Comparison of ENCODE assay signal across 9 cellular contexts in the genomic region with DNA sequence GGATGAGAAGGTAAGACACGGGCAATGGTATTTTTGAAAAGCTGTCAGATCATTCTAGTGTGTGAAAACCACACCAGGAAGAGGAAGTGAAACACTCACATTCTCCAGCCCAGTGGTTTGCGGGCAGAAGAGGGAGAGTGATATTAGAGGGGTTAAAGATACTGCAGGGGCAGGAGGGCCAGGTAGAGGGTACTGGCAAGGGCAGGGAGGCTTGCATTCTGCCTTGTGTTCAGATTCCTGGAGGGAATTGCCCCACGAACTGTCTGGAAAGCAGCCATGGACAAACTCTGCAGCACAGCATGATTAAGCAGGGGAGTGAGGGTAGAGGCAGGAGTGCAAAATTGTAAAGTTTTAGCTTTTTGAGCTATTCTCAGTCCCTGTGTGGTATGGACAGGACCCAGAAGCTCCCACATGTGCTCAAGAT. TPM values are rescaled to one million over a fixed set of nuclear protein-coding genes. Genes with fewer than 3 reads are reported as not detected.
DNase-seq lines count a peak whose midpoint lies in the region; ATAC-seq and TF ChIP-seq lines count a peak whose summit lies in the region.
"Had no signal": no experiment of that assay in that cellular context is flagged by ENCODE, and none has a peak within 500 bp of the region (broad histone marks: within the 10 kb centered on the region; RNA-seq: fewer than 3 reads in every experiment).

No MANE protein-coding gene starts in this region.

- H3K9me3 ChIP-seq in heart right ventricle (no peaks in the 10 kb centered on the region), GM23248 (ENCODE audit: low read depth) (no peaks in the 10 kb centered on the region)
- H3K9me3 ChIP-seq: A549 had no signal

- peaks cover 0 to 25% (median 6%) of the 10 kb centered on the region in 9 donors for H3K4me1 ChIP-seq in heart right ventricle
- H3K4me1 ChIP-seq in GM23248 (ENCODE audit: insufficient read depth): no peaks in the 10 kb centered on the region
- H3K4me1 ChIP-seq: A549 had no signal

- H3K79me2 ChIP-seq in GM23248 (ENCODE audit: insufficient read depth): no peaks in the 10 kb centered on the region

- H3K27me3 ChIP-seq in heart right ventricle: peaks cover 0 to 80% (median 0%) of the 10 kb centered on the region in 7 donors
- peaks cover 3% of the 10 kb centered on the region for H3K27me3 ChIP-seq in GM23248 (replicated peaks; ENCODE audit: insufficient read depth)

- no peak for TF ChIP-seq CTCF in heart right ventricle (IDR thresholded peaks at IDR 0.05)

- H4K20me1 ChIP-seq in GM23248 (ENCODE audit: insufficient read depth): no peaks in the 10 kb centered on the region

- no peaks in the 10 kb centered on the region for H3F3A ChIP-seq in GM23248 (ENCODE audit: insufficient read depth)

- no peak overlapping the region for H3K4me2 ChIP-seq in GM23248 (ENCODE audit: unreplicated experiment)
- H3K4me2 ChIP-seq: A549 had no signal

- intact Hi-C loops in heart right ventricle (cut with DNase I): loop anchor here in 1 of 10 donors (5.0 kb wide), 1 partner anchor 35 kb away; no protein-coding TSS in a partner anchor

- in situ Hi-C loops in GM23248 (cut with MboI): no loop called here

- 11 to 25% methylated on average over 3 of the region's 3 CpGs for WGBS in heart right ventricle, 2 donors
- 1 to 2% methylated on average over 3 of the region's 3 CpGs for WGBS in GM23248 (ENCODE audit: low coverage in 1 of 2, low lambda C conversion rate in 2 of 2, missing lambda C conversion rate in 2 of 2), 2 experiments

- no peaks in the 10 kb centered on the region for H3K9me2 ChIP-seq in GM23248 (ENCODE audit: insufficient read depth)

- H2AFZ ChIP-seq in GM23248: no peak overlapping the region

- H3K27ac ChIP-seq in heart right ventricle: peak overlapping the region in 9 of 10 donors; percentile 4 to 61 (median 21)
- no peak overlapping the region for H3K27ac ChIP-seq in GM23248
- H3K27ac ChIP-seq: A549 had no signal

- DNase-seq in activated gamma-delta T cell treated with Interleukin-2 at 50 U/mL for 16 hours: peak; percentile 66
- DNase-seq in activated gamma-delta T cell (lab: John Stamatoyannopoulos, UW): no peak
- DNase-seq in activated CD4-positive, alpha-beta T cell treated with anti-CD3 and anti-CD28 coated beads, Interleukin-2, amount 50 U/mL, for 1 hour: peak; percentile 47
- no peak for DNase-seq in heart right ventricle
- peak; percentile 89 for DNase-seq in stimulated activated CD8-positive, alpha-beta memory T cell treated with anti-CD3 and anti-CD28 coated beads, Interleukin-4, amount 100 ng/mL, for 48 hours
- no peak for DNase-seq in DMS153 (lab: John Stamatoyannopoulos, UW)
- DNase-seq in GM23248: no peak

- no peak overlapping the region for H3K9ac ChIP-seq in GM23248

- peak; percentile 97 for ATAC-seq in HG03575 (IDR thresholded peaks at IDR 0.05; ENCODE audit: extremely low read depth, insufficient number of reproducible peaks, low FRiP score, unreplicated experiment)
- peak in 7 of 8 donors; percentile 14 to 52 (median 40) for ATAC-seq in heart right ventricle
- ATAC-seq: A549 had no signal

- H3K36me3 ChIP-seq in heart right ventricle: no peaks in the 10 kb centered on the region
- no peaks in the 10 kb centered on the region for H3K36me3 ChIP-seq in GM23248 (ENCODE audit: low read depth)

- H3K4me3 ChIP-seq in heart right ventricle: no peak overlapping the region
- no peak overlapping the region for H3K4me3 ChIP-seq in GM23248
- H3K4me3 ChIP-seq: A549 had no signal

RNA-seq across cellular contexts. Expression of a gene that starts 30.9 kb away (rescaled TPM):
- 1 to 10 TPM in 1 of 10 donors, under 1 TPM in 9; 0.04 to 1.4 (median 0.45) TPM for total RNA-seq in heart right ventricle
- polyA plus RNA-seq in heart right ventricle: under 1 TPM; 0.17 to 0.59 TPM
- total RNA-seq in GM23248 (2014; rRNA removed; shearing (Covaris generic)): 3.7 TPM in 1 of 2 replicates, not detected in the other
- 0.76 and 0.95 TPM in 2 replicates for polyA plus RNA-seq in GM23248 (2016; fragmentation: Nextera tagmentation; extraction: Ambion mirVana)

RNA-seq across cellular contexts. Expression of a gene that starts 31.0 kb away (rescaled TPM):
- 1 to 10 TPM in 1 of 10 donors, under 1 TPM in 6, not detected in 3; 0.11 to 1.6 (median 0.37) TPM for total RNA-seq in heart right ventricle
- polyA plus RNA-seq in heart right ventricle: 1 to 10 TPM in 1 of 2 donors, under 1 TPM in 1; 0.06 to 1.8 TPM
- total RNA-seq in GM23248 (2014; rRNA removed; shearing (Covaris generic)): not detected in 2 replicates
- polyA plus RNA-seq in GM23248 (2016; fragmentation: Nextera tagmentation; extraction: Ambion mirVana): not detected in 2 replicates

Comparison
In these comparisons a context has a peak if more than half of its experiments do, and no peak if none do; other contexts are left out.
1. DNase-seq: peak in activated gamma-delta T cell treated with Interleukin-2 at 50 U/mL for 16 hours (single experiment), activated CD4-positive, alpha-beta T cell treated with anti-CD3 and anti-CD28 coated beads, Interleukin-2, amount 50 U/mL, for 1 hour (single experiment) and stimulated activated CD8-positive, alpha-beta memory T cell treated with anti-CD3 and anti-CD28 coated beads, Interleukin-4, amount 100 ng/mL, for 48 hours (single experiment); none in activated gamma-delta T cell (single experiment), heart right ventricle (0 of 2), DMS153 (single experiment) and GM23248 (single experiment).